In the genomic region with DNA sequence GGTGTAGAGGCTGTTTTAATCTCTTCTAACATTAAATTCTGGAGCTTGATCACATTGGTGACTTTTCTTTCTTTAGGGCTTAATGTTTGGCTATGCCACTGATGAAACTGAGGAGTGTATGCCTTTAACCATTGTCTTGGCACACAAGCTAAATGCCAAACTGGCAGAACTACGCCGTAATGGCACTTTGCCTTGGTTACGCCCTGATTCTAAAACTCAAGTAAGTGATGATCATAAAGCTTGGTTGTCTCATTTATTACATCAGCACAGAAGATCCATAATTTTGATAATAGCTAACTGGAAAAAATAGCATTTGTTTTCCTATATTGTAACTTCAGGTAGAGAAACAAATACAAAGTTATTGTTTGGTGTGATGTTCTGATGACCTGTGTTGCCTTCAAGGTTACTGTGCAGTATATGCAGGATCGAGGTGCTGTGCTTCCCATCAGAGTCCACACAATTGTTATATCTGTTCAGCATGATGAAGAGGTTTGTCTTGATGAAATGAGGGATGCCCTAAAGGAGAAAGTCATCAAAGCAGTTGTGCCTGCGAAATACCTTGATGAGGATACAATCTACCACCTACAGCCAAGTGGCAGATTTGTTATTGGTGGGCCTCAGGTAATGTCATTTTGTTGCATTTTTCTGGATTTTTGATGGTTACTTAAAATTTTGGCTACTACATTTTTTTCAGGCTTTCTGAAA, we compare ENCODE assay signal across 9 cellular contexts. TPM values are rescaled to one million over a fixed set of nuclear protein-coding genes. Genes with fewer than 3 reads are reported as not detected.
A peak's percentile ranks its signal among the peaks of the same experiment; 100 is the strongest.
DNase-seq lines count a peak whose midpoint lies in the region; ATAC-seq and TF ChIP-seq lines count a peak whose summit lies in the region.
"Had no signal": no experiment of that assay in that cellular context is flagged by ENCODE, and none has a peak within 500 bp of the region (broad histone marks: within the 10 kb centered on the region; RNA-seq: fewer than 3 reads in every experiment).

No MANE protein-coding gene starts in this region.

- peaks cover 66% of the 10 kb centered on the region for H3K36me3 Mint-ChIP-seq in activated CD4-positive, alpha-beta T cell treated with anti-CD3 and anti-CD28 coated beads, Interleukin-2, amount 10 ng/mL, durations not matched to agents 24 days and 14 days (ENCODE audit: low read depth)
- H3K36me3 Mint-ChIP-seq in activated T-helper 1 cell treated with anti-CD3 and anti-CD28 coated beads, Interleukin-12 subunit alpha, Interleukin-12 subunit beta, Interleukin-2, Interleukin-4 antibody, amounts not matched to agents 30 ng/mL and 10 ng/mL and 1 ng/mL, durations not matched to agents 14 hours and 24 hours and 36 hours (ENCODE audit: low read depth) = peaks cover 66% of the 10 kb centered on the region
- H3K36me3 Mint-ChIP-seq in stimulated activated naive B cell treated with anti-CD40 and anti-IgM and Interleukin-4, amounts not matched to agents 10 μg/mL and 1 μg/mL and 100 μg/mL, for 72 hours = peaks cover 51 to 74% of the 10 kb centered on the region in 2 donors

- no peaks in the 10 kb centered on the region for H3K27me3 Mint-ChIP-seq in activated CD4-positive, alpha-beta T cell treated with anti-CD3 and anti-CD28 coated beads, Interleukin-2, amount 10 ng/mL, durations not matched to agents 24 days and 14 days
- H3K27me3 Mint-ChIP-seq in activated T-helper 1 cell treated with anti-CD3 and anti-CD28 coated beads, Interleukin-12 subunit alpha, Interleukin-12 subunit beta, Interleukin-2, Interleukin-4 antibody, amounts not matched to agents 30 ng/mL and 10 ng/mL and 1 ng/mL, durations not matched to agents 14 hours and 24 hours and 36 hours (ENCODE audit: insufficient read depth) = no peaks in the 10 kb centered on the region
- no peaks in the 10 kb centered on the region for H3K27me3 Mint-ChIP-seq in stimulated activated naive B cell treated with anti-CD40 and anti-IgM and Interleukin-4, amounts not matched to agents 10 μg/mL and 1 μg/mL and 100 μg/mL, for 72 hours

- intact Hi-C loops in activated CD4-positive, alpha-beta T cell treated with anti-CD3 and anti-CD28 coated beads, Interleukin-2, amount 10 ng/mL, durations not matched to agents 24 days and 14 days (cut with micrococcal nuclease) = loop anchor here (1.0 kb wide), 1 partner anchor 8 kb away; no protein-coding TSS in a partner anchor
- intact Hi-C loops in activated T-helper 1 cell treated with anti-CD3 and anti-CD28 coated beads, Interleukin-12 subunit alpha, Interleukin-12 subunit beta, Interleukin-2, Interleukin-4 antibody, amounts not matched to agents 30 ng/mL and 10 ng/mL and 1 ng/mL, durations not matched to agents 14 hours and 24 hours and 36 hours (cut with micrococcal nuclease) = no loop called here

- peak overlapping the region; percentile 70 for H3K27ac Mint-ChIP-seq in activated CD4-positive, alpha-beta T cell treated with anti-CD3 and anti-CD28 coated beads, Interleukin-2, amount 10 ng/mL, durations not matched to agents 24 days and 14 days
- peak overlapping the region; percentile 4 for H3K27ac Mint-ChIP-seq in activated T-helper 1 cell treated with anti-CD3 and anti-CD28 coated beads, Interleukin-12 subunit alpha, Interleukin-12 subunit beta, Interleukin-2, Interleukin-4 antibody, amounts not matched to agents 30 ng/mL and 10 ng/mL and 1 ng/mL, durations not matched to agents 14 hours and 24 hours and 36 hours
- H3K27ac Mint-ChIP-seq in stimulated activated naive B cell treated with anti-CD40 and anti-IgM and Interleukin-4, amounts not matched to agents 10 μg/mL and 1 μg/mL and 100 μg/mL, for 72 hours = peak overlapping the region; percentile 20

- peak overlapping the region; percentile 80 for H3K4me3 ChIP-seq in fibroblast of villous mesenchyme (ENCODE audit: low read depth, low read length)

- H3K4me1 Mint-ChIP-seq in activated CD4-positive, alpha-beta T cell treated with anti-CD3 and anti-CD28 coated beads, Interleukin-2, amount 10 ng/mL, durations not matched to agents 24 days and 14 days = peaks cover 42% of the 10 kb centered on the region
- peaks cover 56% of the 10 kb centered on the region for H3K4me1 Mint-ChIP-seq in activated T-helper 1 cell treated with anti-CD3 and anti-CD28 coated beads, Interleukin-12 subunit alpha, Interleukin-12 subunit beta, Interleukin-2, Interleukin-4 antibody, amounts not matched to agents 30 ng/mL and 10 ng/mL and 1 ng/mL, durations not matched to agents 14 hours and 24 hours and 36 hours (ENCODE audit: low read depth)
- H3K4me1 Mint-ChIP-seq in stimulated activated naive B cell treated with anti-CD40 and anti-IgM and Interleukin-4, amounts not matched to agents 10 μg/mL and 1 μg/mL and 100 μg/mL, for 72 hours = peaks cover 30 to 50% of the 10 kb centered on the region in 2 donors

- peak overlapping the region; percentile 96 for H3K4me3 Mint-ChIP-seq in activated CD4-positive, alpha-beta T cell treated with anti-CD3 and anti-CD28 coated beads, Interleukin-2, amount 10 ng/mL, durations not matched to agents 24 days and 14 days
- H3K4me3 Mint-ChIP-seq in activated T-helper 1 cell treated with anti-CD3 and anti-CD28 coated beads, Interleukin-12 subunit alpha, Interleukin-12 subunit beta, Interleukin-2, Interleukin-4 antibody, amounts not matched to agents 30 ng/mL and 10 ng/mL and 1 ng/mL, durations not matched to agents 14 hours and 24 hours and 36 hours = peak overlapping the region; percentile 99
- peak overlapping the region; percentile 21 to 95 for H3K4me3 Mint-ChIP-seq in stimulated activated naive B cell treated with anti-CD40 and anti-IgM and Interleukin-4, amounts not matched to agents 10 μg/mL and 1 μg/mL and 100 μg/mL, for 72 hours

- no peak for DNase-seq in activated CD4-positive, alpha-beta T cell treated with anti-CD3 and anti-CD28 coated beads, Interleukin-2, amount 10 ng/mL, durations not matched to agents 24 days and 14 days
- no peak for DNase-seq in activated CD4-positive, alpha-beta T cell treated with anti-CD3 and anti-CD28 coated beads, Interleukin-2, amount 50 U/mL, for 48 hours
- no peak for DNase-seq in activated T-helper 1 cell treated with anti-CD3 and anti-CD28 coated beads, Interleukin-12 subunit alpha, Interleukin-12 subunit beta, Interleukin-2, Interleukin-4 antibody, amounts not matched to agents 30 ng/mL and 10 ng/mL and 1 ng/mL, durations not matched to agents 14 hours and 24 hours and 36 hours (ENCODE audit: low spot score)
- DNase-seq in fibroblast of villous mesenchyme (ENCODE audit: low read depth) (no peak), pons (ENCODE audit: low spot score) (no peak), NCI-H2107 treated with DMSO at 0.1 percent for 48 hours (lab: John Stamatoyannopoulos, UW; ENCODE audit: unreplicated experiment) (no peak)
- DNase-seq in stimulated activated naive B cell treated with anti-CD40 and anti-IgM and Interleukin-4, amounts not matched to agents 10 μg/mL and 1 μg/mL and 100 μg/mL, for 72 hours = no peak

- ATAC-seq in stimulated activated naive B cell treated with anti-CD40 and anti-IgM and Interleukin-4, amounts not matched to agents 10 μg/mL and 1 μg/mL and 100 μg/mL, for 72 hours (replicated peaks) = no peak
- ATAC-seq in HG02973 (IDR thresholded peaks at IDR 0.05; ENCODE audit: unreplicated experiment) = no peak

- no peaks in the 10 kb centered on the region for H3K9me3 Mint-ChIP-seq in activated CD4-positive, alpha-beta T cell treated with anti-CD3 and anti-CD28 coated beads, Interleukin-2, amount 10 ng/mL, durations not matched to agents 24 days and 14 days
- H3K9me3 Mint-ChIP-seq in activated T-helper 1 cell treated with anti-CD3 and anti-CD28 coated beads, Interleukin-12 subunit alpha, Interleukin-12 subunit beta, Interleukin-2, Interleukin-4 antibody, amounts not matched to agents 30 ng/mL and 10 ng/mL and 1 ng/mL, durations not matched to agents 14 hours and 24 hours and 36 hours = no peaks in the 10 kb centered on the region
- H3K9me3 Mint-ChIP-seq in stimulated activated naive B cell treated with anti-CD40 and anti-IgM and Interleukin-4, amounts not matched to agents 10 μg/mL and 1 μg/mL and 100 μg/mL, for 72 hours = no peaks in the 10 kb centered on the region

- TF ChIP-seq CTCF in fibroblast of villous mesenchyme (IDR thresholded peaks at IDR 0.05; ENCODE audit: insufficient read depth, low read depth, low read length) = no peak

RNA-seq across cellular contexts. Expression of a gene that starts 2.9 kb away (rescaled TPM):
- 481 and 492 TPM in 2 replicates for total RNA-seq in activated CD4-positive, alpha-beta T cell treated with anti-CD3 and anti-CD28 coated beads, Interleukin-2, amount 10 ng/mL, durations not matched to agents 24 days and 14 days
- total RNA-seq in activated T-helper 1 cell treated with anti-CD3 and anti-CD28 coated beads, Interleukin-12 subunit alpha, Interleukin-12 subunit beta, Interleukin-2, Interleukin-4 antibody, amounts not matched to agents 30 ng/mL and 10 ng/mL and 1 ng/mL, durations not matched to agents 14 hours and 24 hours and 36 hours = 461 and 480 TPM in 2 replicates
- 113 and 124 TPM in 2 replicates for total RNA-seq in fibroblast of villous mesenchyme

RNA-seq across cellular contexts. Expression of a gene that starts 19.4 kb away (rescaled TPM):
- total RNA-seq in activated CD4-positive, alpha-beta T cell treated with anti-CD3 and anti-CD28 coated beads, Interleukin-2, amount 10 ng/mL, durations not matched to agents 24 days and 14 days = 21.8 and 23.1 TPM in 2 replicates
- 26.2 and 28.3 TPM in 2 replicates for total RNA-seq in activated T-helper 1 cell treated with anti-CD3 and anti-CD28 coated beads, Interleukin-12 subunit alpha, Interleukin-12 subunit beta, Interleukin-2, Interleukin-4 antibody, amounts not matched to agents 30 ng/mL and 10 ng/mL and 1 ng/mL, durations not matched to agents 14 hours and 24 hours and 36 hours
- total RNA-seq in fibroblast of villous mesenchyme = 35.8 and 51.4 TPM in 2 replicates

RNA-seq across cellular contexts. Expression of a gene that starts 35.5 kb away (rescaled TPM):
- total RNA-seq in activated CD4-positive, alpha-beta T cell treated with anti-CD3 and anti-CD28 coated beads, Interleukin-2, amount 10 ng/mL, durations not matched to agents 24 days and 14 days = 90.9 and 91.3 TPM in 2 replicates
- total RNA-seq in activated T-helper 1 cell treated with anti-CD3 and anti-CD28 coated beads, Interleukin-12 subunit alpha, Interleukin-12 subunit beta, Interleukin-2, Interleukin-4 antibody, amounts not matched to agents 30 ng/mL and 10 ng/mL and 1 ng/mL, durations not matched to agents 14 hours and 24 hours and 36 hours = 86.1 and 89.6 TPM in 2 replicates
- total RNA-seq in fibroblast of villous mesenchyme = 2.2 and 3.5 TPM in 2 replicates

RNA-seq across cellular contexts. Expression of a gene that starts 42.3 kb away (rescaled TPM):
- 33.1 and 37.9 TPM in 2 replicates for total RNA-seq in activated CD4-positive, alpha-beta T cell treated with anti-CD3 and anti-CD28 coated beads, Interleukin-2, amount 10 ng/mL, durations not matched to agents 24 days and 14 days
- total RNA-seq in activated T-helper 1 cell treated with anti-CD3 and anti-CD28 coated beads, Interleukin-12 subunit alpha, Interleukin-12 subunit beta, Interleukin-2, Interleukin-4 antibody, amounts not matched to agents 30 ng/mL and 10 ng/mL and 1 ng/mL, durations not matched to agents 14 hours and 24 hours and 36 hours = 31.7 and 40.0 TPM in 2 replicates
- total RNA-seq in fibroblast of villous mesenchyme = 18.1 and 22.9 TPM in 2 replicates
- total RNA-seq: HT1080 had no signal

RNA-seq across cellular contexts. Expression of a gene that starts 53.6 kb away (rescaled TPM):
- total RNA-seq in activated CD4-positive, alpha-beta T cell treated with anti-CD3 and anti-CD28 coated beads, Interleukin-2, amount 10 ng/mL, durations not matched to agents 24 days and 14 days = 111 and 116 TPM in 2 replicates
- 111 and 116 TPM in 2 replicates for total RNA-seq in activated T-helper 1 cell treated with anti-CD3 and anti-CD28 coated beads, Interleukin-12 subunit alpha, Interleukin-12 subunit beta, Interleukin-2, Interleukin-4 antibody, amounts not matched to agents 30 ng/mL and 10 ng/mL and 1 ng/mL, durations not matched to agents 14 hours and 24 hours and 36 hours
- total RNA-seq in fibroblast of villous mesenchyme = 130 and 221 TPM in 2 replicates

Comparison
In these comparisons a context has a peak if more than half of its experiments do, and no peak if none do; other contexts are left out.
1. H3K27ac Mint-ChIP-seq: peak in every context shown above with its lines; median percentile 70 in activated CD4-positive, alpha-beta T cell treated with anti-CD3 and anti-CD28 coated beads, Interleukin-2, amount 10 ng/mL, durations not matched to agents 24 days and 14 days; 20 in stimulated activated naive B cell treated with anti-CD40 and anti-IgM and Interleukin-4, amounts not matched to agents 10 μg/mL and 1 μg/mL and 100 μg/mL, for 72 hours; 4 in activated T-helper 1 cell treated with anti-CD3 and anti-CD28 coated beads, Interleukin-12 subunit alpha, Interleukin-12 subunit beta, Interleukin-2, Interleukin-4 antibody, amounts not matched to agents 30 ng/mL and 10 ng/mL and 1 ng/mL, durations not matched to agents 14 hours and 24 hours and 36 hours.
2. RNA of a gene that starts 35.5 kb away (total RNA-seq): 90.9 to 91.3 TPM in activated CD4-positive, alpha-beta T cell treated with anti-CD3 and anti-CD28 coated beads, Interleukin-2, amount 10 ng/mL, durations not matched to agents 24 days and 14 days and 86.1 to 89.6 TPM in activated T-helper 1 cell treated with anti-CD3 and anti-CD28 coated beads, Interleukin-12 subunit alpha, Interleukin-12 subunit beta, Interleukin-2, Interleukin-4 antibody, amounts not matched to agents 30 ng/mL and 10 ng/mL and 1 ng/mL, durations not matched to agents 14 hours and 24 hours and 36 hours; 2.2 to 3.5 TPM in fibroblast of villous mesenchyme; every median in the first group is over 10 times any median in the second.
3. Peak in every context shown above with its lines, with median percentiles within 50 percentile points of each other: H3K4me3 Mint-ChIP-seq.